ENCODE assay signal across 11 cellular contexts in the genomic region with DNA sequence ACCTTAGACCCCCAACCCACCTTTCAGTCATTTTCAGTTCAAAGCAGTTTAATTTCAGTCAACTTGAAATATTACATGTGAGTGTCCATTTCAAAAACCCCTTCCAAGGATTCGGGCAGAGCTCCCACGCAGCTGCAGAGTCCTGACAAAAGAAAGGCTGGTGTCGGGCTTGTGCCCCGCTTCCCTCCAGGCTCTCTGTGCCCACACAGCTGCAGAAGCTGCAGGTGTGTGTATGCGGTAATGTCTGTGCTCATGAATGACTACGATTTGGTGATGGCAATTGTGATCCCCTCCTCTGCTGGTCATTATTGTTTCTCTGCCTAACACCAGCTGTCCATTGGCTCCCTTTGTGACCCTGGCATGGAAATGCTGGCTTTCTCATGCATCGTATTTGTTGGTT.
DNase-seq lines count a peak whose midpoint lies in the region; ATAC-seq, FAIRE-seq and TF ChIP-seq lines count a peak whose summit lies in the region.
"Had no signal": no experiment of that assay in that cellular context is flagged by ENCODE, and none has a peak within 500 bp of the region (broad histone marks: within the 10 kb centered on the region; RNA-seq: fewer than 3 reads in every experiment).

No MANE protein-coding gene starts in this region.

- peak; percentile 52 for FAIRE-seq in GM19239 (lab: Jason Lieb, UNC)

- intact Hi-C loops in activated B cell treated with CpG ODN at 0.5 μM for 24 hours (cut with micrococcal nuclease): no loop called here

- CTCF ChIA-PET in activated B cell treated with CpG ODN at 0.5 μM for 24 hours (lab: Charles Lee): no interaction called here
- CTCF ChIA-PET in activated naive CD4-positive, alpha-beta T cell treated with anti-CD3 and anti-CD28 coated beads, Interleukin-2, amount 10 ng/mL, durations not matched to agents 7 days and 5 days (lab: Charles Lee): no interaction called here

- H3K27me3 Mint-ChIP-seq in activated B cell treated with CpG ODN at 0.5 μM for 24 hours: no peaks in the 10 kb centered on the region
- H3K27me3 Mint-ChIP-seq in activated T-cell treated with anti-CD3 and anti-CD28 coated beads, Interleukin-2, amount 50 U/mL, for 72 hours (ENCODE audit: low read depth): no peaks in the 10 kb centered on the region
- H3K27me3 Mint-ChIP-seq in activated naive CD4-positive, alpha-beta T cell treated with anti-CD3 and anti-CD28 coated beads, Interleukin-2, amount 10 ng/mL, durations not matched to agents 7 days and 5 days: no peaks in the 10 kb centered on the region

- peaks cover 11% of the 10 kb centered on the region for H3K4me1 Mint-ChIP-seq in activated B cell treated with CpG ODN at 0.5 μM for 24 hours
- no peaks in the 10 kb centered on the region for H3K4me1 Mint-ChIP-seq in activated T-cell treated with anti-CD3 and anti-CD28 coated beads, Interleukin-2, amount 50 U/mL, for 72 hours (ENCODE audit: low read depth)
- H3K4me1 Mint-ChIP-seq in activated naive CD4-positive, alpha-beta T cell treated with anti-CD3 and anti-CD28 coated beads, Interleukin-2, amount 10 ng/mL, durations not matched to agents 7 days and 5 days: no peaks in the 10 kb centered on the region
- H3K4me1 Mint-ChIP-seq: CD8-positive, alpha-beta memory T cell had no signal

- H3K9me3 Mint-ChIP-seq in activated B cell treated with CpG ODN at 0.5 μM for 24 hours: no peaks in the 10 kb centered on the region
- no peaks in the 10 kb centered on the region for H3K9me3 Mint-ChIP-seq in activated T-cell treated with anti-CD3 and anti-CD28 coated beads, Interleukin-2, amount 50 U/mL, for 72 hours
- no peaks in the 10 kb centered on the region for H3K9me3 Mint-ChIP-seq in activated naive CD4-positive, alpha-beta T cell treated with anti-CD3 and anti-CD28 coated beads, Interleukin-2, amount 10 ng/mL, durations not matched to agents 7 days and 5 days

- ATAC-seq in HG03439 (IDR thresholded peaks at IDR 0.05; ENCODE audit: unreplicated experiment) (peak; percentile 39), activated B cell treated with CpG ODN at 0.5 μM for 24 hours (ENCODE audit: low read depth) (peak; percentile 52)
- ATAC-seq in activated T-cell treated with anti-CD3 and anti-CD28 coated beads, Interleukin-2, amount 50 U/mL, for 72 hours (replicated peaks in 1 of 2): no peak

- no peak overlapping the region for H3K4me3 Mint-ChIP-seq in activated B cell treated with CpG ODN at 0.5 μM for 24 hours
- no peak overlapping the region for H3K4me3 Mint-ChIP-seq in activated T-cell treated with anti-CD3 and anti-CD28 coated beads, Interleukin-2, amount 50 U/mL, for 72 hours
- H3K4me3 Mint-ChIP-seq in activated naive CD4-positive, alpha-beta T cell treated with anti-CD3 and anti-CD28 coated beads, Interleukin-2, amount 10 ng/mL, durations not matched to agents 7 days and 5 days: no peak overlapping the region
- H3K4me3 Mint-ChIP-seq: CD8-positive, alpha-beta memory T cell had no signal

- H3K36me3 Mint-ChIP-seq in activated B cell treated with CpG ODN at 0.5 μM for 24 hours (ENCODE audit: low read depth): no peaks in the 10 kb centered on the region
- no peaks in the 10 kb centered on the region for H3K36me3 Mint-ChIP-seq in activated T-cell treated with anti-CD3 and anti-CD28 coated beads, Interleukin-2, amount 50 U/mL, for 72 hours (ENCODE audit: insufficient read depth in 2 of 2)
- H3K36me3 Mint-ChIP-seq in activated naive CD4-positive, alpha-beta T cell treated with anti-CD3 and anti-CD28 coated beads, Interleukin-2, amount 10 ng/mL, durations not matched to agents 7 days and 5 days: no peaks in the 10 kb centered on the region
- H3K36me3 Mint-ChIP-seq: CD8-positive, alpha-beta memory T cell had no signal

- no peak for DNase-seq in GM19239 (ENCODE audit: insufficient read length, low spot score)
- no peak for DNase-seq in activated B cell treated with CpG ODN at 0.5 μM for 24 hours
- peak; percentile 70 for DNase-seq in putamen (ENCODE audit: low spot score)
- no peak for DNase-seq in activated T-cell treated with anti-CD3 and anti-CD28 coated beads, Interleukin-2, amount 50 U/mL, for 72 hours
- no peak for DNase-seq in NOMO-1 treated with dmso at 0.1 percent for 144 hours (lab: John Stamatoyannopoulos, UW; ENCODE audit: unreplicated experiment)
- no peak for DNase-seq in activated naive CD4-positive, alpha-beta T cell treated with anti-CD3 and anti-CD28 coated beads, Interleukin-2, amount 10 ng/mL, durations not matched to agents 7 days and 5 days
- no peak for DNase-seq in NCI-H510A treated with DMSO at 0.1 percent for 48 hours (lab: John Stamatoyannopoulos, UW)
- DNase-seq: activated CD4-positive, CD25-positive, alpha-beta regulatory T cell; activated T-cell treated with anti-CD3 and anti-CD28 coated beads, Interleukin-2, amount 50 U/mL, for 48 hours; CD8-positive, alpha-beta memory T cell had no signal

- no peak overlapping the region for H3K27ac Mint-ChIP-seq in activated B cell treated with CpG ODN at 0.5 μM for 24 hours
- no peak overlapping the region for H3K27ac Mint-ChIP-seq in activated T-cell treated with anti-CD3 and anti-CD28 coated beads, Interleukin-2, amount 50 U/mL, for 72 hours
- no peak overlapping the region for H3K27ac Mint-ChIP-seq in activated naive CD4-positive, alpha-beta T cell treated with anti-CD3 and anti-CD28 coated beads, Interleukin-2, amount 10 ng/mL, durations not matched to agents 7 days and 5 days
- H3K27ac Mint-ChIP-seq: CD8-positive, alpha-beta memory T cell had no signal

- TF ChIP-seq CTCF in activated B cell treated with CpG ODN at 0.5 μM for 24 hours (IDR thresholded peaks at IDR 0.05): no peak

- POLR2A ChIA-PET in activated B cell treated with CpG ODN at 0.5 μM for 24 hours (lab: Charles Lee): no interaction called here

Comparison
In these comparisons a context has a peak if more than half of its experiments do, and no peak if none do; other contexts are left out.
1. ATAC-seq: peak in HG03439 (single experiment) and activated B cell treated with CpG ODN at 0.5 μM for 24 hours (single experiment); none in activated T-cell treated with anti-CD3 and anti-CD28 coated beads, Interleukin-2, amount 50 U/mL, for 72 hours (0 of 2).